ENCODE assay signal across 35 cellular contexts in the genomic region with DNA sequence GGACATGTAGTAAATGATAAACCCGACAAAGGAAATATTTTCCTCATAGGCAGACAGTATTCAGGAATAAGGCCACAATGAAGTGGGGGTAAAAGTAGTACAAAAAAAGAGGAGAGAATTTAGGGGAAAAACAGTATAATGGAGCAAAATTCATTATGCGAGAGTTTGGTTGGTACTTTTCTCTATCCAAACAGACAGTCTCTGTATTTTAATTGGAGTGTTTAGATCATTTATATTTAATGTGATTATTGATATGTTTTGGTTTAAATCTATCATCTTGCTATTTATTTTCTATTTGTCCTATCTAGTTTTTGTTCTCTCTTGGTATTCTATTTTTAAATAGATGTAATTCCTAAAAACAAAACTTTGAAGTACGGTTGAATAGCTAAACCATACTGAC.
"Had no signal": no experiment of that assay in that cellular context is flagged by ENCODE, and none has a peak within 500 bp of the region (broad histone marks: within the 10 kb centered on the region; RNA-seq: fewer than 3 reads in every experiment).

No MANE protein-coding gene starts in this region.

- H3K27me3 ChIP-seq: MG63 had no signal

- DNase-seq: Karpas-422, Kasumi-1, MG63, MM.1S, MV-4-11, NCI-H1048, NCI-H1092, NCI-H1092 treated with DMSO at 0.1 percent for 48 hours, NCI-H1105, NCI-H1105 treated with DMSO at 0.1 percent for 48 hours, NCI-H1417, NCI-H1417 treated with DMSO at 0.1 percent for 48 hours, NCI-H1436, NCI-H1436 treated with DMSO at 0.1 percent for 48 hours, NCI-H146, NCI-H1694, NCI-H1694 treated with DMSO at 0.1 percent for 48 hours, NCI-H187, NCI-H187 treated with DMSO at 0.1 percent for 48 hours, NCI-H1930, NCI-H2029, NCI-H2029 treated with DMSO at 0.1 percent for 48 hours, NCI-H2081, NCI-H2081 treated with DMSO at 0.1 percent for 48 hours, NCI-H2107, NCI-H2171, NCI-H2171 treated with DMSO at 0.1 percent for 48 hours, NCI-H2227 treated with DMSO at 0.1 percent for 48 hours, NCI-H226, NCI-H345, NCI-H446, NCI-H446 treated with DMSO at 0.1 percent for 48 hours, NCI-H510A, NCI-H510A treated with DMSO at 0.1 percent for 48 hours, NCI-H524 had no signal

- H3K36me3 ChIP-seq: MG63 had no signal

- H3K4me3 ChIP-seq: MG63 had no signal
